ENCODE assay signal across 9 cellular contexts in the genomic region with DNA sequence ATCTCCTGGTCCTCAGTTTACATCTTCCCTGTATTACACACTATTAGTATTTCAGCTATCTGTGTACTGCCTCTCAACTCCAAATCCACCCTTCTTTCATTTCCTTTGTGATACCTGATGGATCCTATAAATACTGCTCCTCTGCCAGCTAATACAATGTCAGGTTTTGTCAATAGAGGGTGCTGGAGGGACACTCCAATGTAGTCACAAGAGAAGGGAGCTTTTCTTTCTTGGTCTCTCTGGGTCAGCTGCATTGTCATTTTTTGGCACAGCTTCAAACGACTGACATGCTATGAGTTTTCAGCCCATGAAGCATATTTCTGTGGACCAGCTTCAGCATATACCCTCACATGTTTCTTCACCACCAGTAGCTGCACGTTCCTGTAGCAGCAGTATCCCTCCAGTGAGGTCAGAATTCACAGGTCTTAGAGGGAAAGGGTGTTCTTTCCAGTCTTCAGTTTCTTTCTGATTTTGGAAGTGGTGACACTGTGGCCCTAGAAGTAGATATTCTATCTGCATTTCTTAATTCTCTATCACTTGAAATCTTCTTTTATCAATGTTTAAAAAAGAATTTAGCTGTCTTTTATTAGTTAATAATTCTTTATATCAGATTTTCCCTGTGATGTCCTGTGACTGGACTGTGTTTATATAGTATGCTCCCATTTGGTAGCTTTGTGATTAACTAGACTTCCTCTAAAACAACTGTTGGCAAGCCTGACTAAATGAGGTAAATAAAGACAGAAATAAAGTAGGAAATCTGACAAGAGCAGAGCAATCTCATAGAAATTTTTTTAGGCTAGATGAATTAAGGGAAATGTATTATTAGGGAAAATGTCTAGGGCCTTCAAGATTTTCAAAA.
A peak's percentile ranks its signal among the peaks of the same experiment; 100 is the strongest.
DNase-seq lines count a peak whose midpoint lies in the region; ATAC-seq and TF ChIP-seq lines count a peak whose summit lies in the region.
"Had no signal": no experiment of that assay in that cellular context is flagged by ENCODE, and none has a peak within 500 bp of the region (broad histone marks: within the 10 kb centered on the region; RNA-seq: fewer than 3 reads in every experiment).

No MANE protein-coding gene starts in this region.

- no peaks in the 10 kb centered on the region for H3K79me2 ChIP-seq in MM.1S (ENCODE audit: low read length)

- H3K36me3 ChIP-seq in MM.1S (replicated peaks; ENCODE audit: insufficient read depth, low read length), result no peaks in the 10 kb centered on the region
- H3K36me3 ChIP-seq in left lung, result no peaks in the 10 kb centered on the region
- H3K36me3 ChIP-seq: BLaER1 had no signal

- no peaks in the 10 kb centered on the region for H3K27me3 ChIP-seq in MM.1S (replicated peaks; ENCODE audit: insufficient read depth, low read length)
- no peaks in the 10 kb centered on the region for H3K27me3 ChIP-seq in left lung
- H3K27me3 ChIP-seq: BLaER1 had no signal

- H3K4me1 ChIP-seq in MM.1S (ENCODE audit: low read length) (no peaks in the 10 kb centered on the region), left lung (no peaks in the 10 kb centered on the region)
- H3K4me1 ChIP-seq: BLaER1 had no signal

- no peaks in the 10 kb centered on the region for H3K36me3 Mint-ChIP-seq in activated CD8-positive, alpha-beta T cell treated with anti-CD3 and anti-CD28 coated beads for 36 hours (ENCODE audit: low read depth)
- no peaks in the 10 kb centered on the region for H3K36me3 Mint-ChIP-seq in activated CD8-positive, alpha-beta T cell treated with anti-CD3 and anti-CD28 coated beads, Interleukin-2, amount 10 ng/mL, durations not matched to agents 7 days and 5 days (ENCODE audit: low read depth)
- H3K36me3 Mint-ChIP-seq in activated CD8-positive, alpha-beta memory T cell treated with anti-CD3 and anti-CD28 coated beads, Interleukin-2, amount 10 ng/mL, durations not matched to agents 7 days and 5 days, result no peaks in the 10 kb centered on the region
- H3K36me3 Mint-ChIP-seq in activated CD4-positive, alpha-beta T cell treated with anti-CD3 and anti-CD28 coated beads, Interleukin-2, amount 10 ng/mL, durations not matched to agents 7 days and 5 days (ENCODE audit: low read depth), result no peaks in the 10 kb centered on the region

- no peak overlapping the region for H3K9ac ChIP-seq in MM.1S (ENCODE audit: low read length)
- H3K9ac ChIP-seq: BLaER1 had no signal

- H4K20me1 ChIP-seq in MM.1S (ENCODE audit: insufficient read depth, low read length), result no peaks in the 10 kb centered on the region
- H4K20me1 ChIP-seq: BLaER1 had no signal

- H3K4me2 ChIP-seq in MM.1S (ENCODE audit: low read depth, low read length), result no peak overlapping the region
- H3K4me2 ChIP-seq: BLaER1 had no signal

- H3K27ac ChIP-seq in MM.1S (ENCODE audit: low read length) (no peak overlapping the region), VCaP (peak overlapping the region; percentile 36; the same call in 1 of the 2 replicates), left lung (no peak overlapping the region)
- H3K27ac ChIP-seq: BLaER1 had no signal

- H3K9me3 Mint-ChIP-seq in activated CD8-positive, alpha-beta T cell treated with anti-CD3 and anti-CD28 coated beads for 36 hours, result peaks cover 7% of the 10 kb centered on the region
- H3K9me3 Mint-ChIP-seq in activated CD8-positive, alpha-beta T cell treated with anti-CD3 and anti-CD28 coated beads, Interleukin-2, amount 10 ng/mL, durations not matched to agents 7 days and 5 days (ENCODE audit: insufficient read depth), result no peaks in the 10 kb centered on the region
- H3K9me3 Mint-ChIP-seq in activated CD8-positive, alpha-beta memory T cell treated with anti-CD3 and anti-CD28 coated beads, Interleukin-2, amount 10 ng/mL, durations not matched to agents 7 days and 5 days (ENCODE audit: low read depth), result peaks cover 3% of the 10 kb centered on the region
- no peaks in the 10 kb centered on the region for H3K9me3 Mint-ChIP-seq in activated CD4-positive, alpha-beta T cell treated with anti-CD3 and anti-CD28 coated beads, Interleukin-2, amount 10 ng/mL, durations not matched to agents 7 days and 5 days

- intact Hi-C loops in activated CD8-positive, alpha-beta T cell treated with anti-CD3 and anti-CD28 coated beads for 36 hours (cut with micrococcal nuclease), result no loop called here
- intact Hi-C loops in left lung (cut with DNase I), result no loop called here

- H3K4me3 ChIP-seq in MM.1S (ENCODE audit: low read length), result no peak overlapping the region
- H3K4me3 ChIP-seq in left lung, result no peak overlapping the region
- H3K4me3 ChIP-seq: BLaER1 had no signal

- H3K9me3 ChIP-seq in MM.1S (replicated peaks; ENCODE audit: insufficient read depth, low read length) (no peaks in the 10 kb centered on the region), left lung (no peaks in the 10 kb centered on the region)
- H3K9me3 ChIP-seq: BLaER1 had no signal

- H3K9me2 ChIP-seq in MM.1S (replicated peaks; ENCODE audit: insufficient read depth, low read length), result no peaks in the 10 kb centered on the region

- CTCF ChIA-PET in activated CD8-positive, alpha-beta T cell treated with anti-CD3 and anti-CD28 coated beads for 36 hours (lab: Charles Lee), result no interaction called here
- CTCF ChIA-PET in activated CD8-positive, alpha-beta T cell treated with anti-CD3 and anti-CD28 coated beads, Interleukin-2, amount 10 ng/mL, durations not matched to agents 7 days and 5 days (lab: Charles Lee), result interaction anchor here (0.6 kb wide), 1 partner anchor 318 kb away, joined by 3 read pairs; no protein-coding TSS in a partner anchor
- CTCF ChIA-PET in activated CD8-positive, alpha-beta memory T cell treated with anti-CD3 and anti-CD28 coated beads, Interleukin-2, amount 10 ng/mL, durations not matched to agents 7 days and 5 days (lab: Charles Lee), result interaction anchor here (1.2 kb wide), 1 partner anchor 14 kb away, joined by 3 read pairs; no protein-coding TSS in a partner anchor
- CTCF ChIA-PET in activated CD4-positive, alpha-beta T cell treated with anti-CD3 and anti-CD28 coated beads, Interleukin-2, amount 10 ng/mL, durations not matched to agents 7 days and 5 days (lab: Charles Lee), result no interaction called here

- ATAC-seq in activated CD8-positive, alpha-beta T cell treated with anti-CD3 and anti-CD28 coated beads for 36 hours, result no peak
- no peak for ATAC-seq in activated CD8-positive, alpha-beta T cell treated with anti-CD3 and anti-CD28 coated beads, Interleukin-2, amount 10 ng/mL, durations not matched to agents 7 days and 5 days
- peak; percentile 59 for ATAC-seq in left lung
- no peak for ATAC-seq in activated CD8-positive, alpha-beta memory T cell treated with anti-CD3 and anti-CD28 coated beads, Interleukin-2, amount 10 ng/mL, durations not matched to agents 7 days and 5 days

- no peak overlapping the region for H3K27ac Mint-ChIP-seq in activated CD8-positive, alpha-beta T cell treated with anti-CD3 and anti-CD28 coated beads for 36 hours
- no peak overlapping the region for H3K27ac Mint-ChIP-seq in activated CD8-positive, alpha-beta T cell treated with anti-CD3 and anti-CD28 coated beads, Interleukin-2, amount 10 ng/mL, durations not matched to agents 7 days and 5 days
- H3K27ac Mint-ChIP-seq in activated CD8-positive, alpha-beta memory T cell treated with anti-CD3 and anti-CD28 coated beads, Interleukin-2, amount 10 ng/mL, durations not matched to agents 7 days and 5 days, result no peak overlapping the region
- no peak overlapping the region for H3K27ac Mint-ChIP-seq in activated CD4-positive, alpha-beta T cell treated with anti-CD3 and anti-CD28 coated beads, Interleukin-2, amount 10 ng/mL, durations not matched to agents 7 days and 5 days

- H3F3A ChIP-seq in MM.1S (ENCODE audit: insufficient read depth, low read length), result no peaks in the 10 kb centered on the region

- no peaks in the 10 kb centered on the region for H3K4me1 Mint-ChIP-seq in activated CD8-positive, alpha-beta T cell treated with anti-CD3 and anti-CD28 coated beads for 36 hours (ENCODE audit: low read depth)
- no peaks in the 10 kb centered on the region for H3K4me1 Mint-ChIP-seq in activated CD8-positive, alpha-beta T cell treated with anti-CD3 and anti-CD28 coated beads, Interleukin-2, amount 10 ng/mL, durations not matched to agents 7 days and 5 days (ENCODE audit: low read depth)
- H3K4me1 Mint-ChIP-seq in activated CD8-positive, alpha-beta memory T cell treated with anti-CD3 and anti-CD28 coated beads, Interleukin-2, amount 10 ng/mL, durations not matched to agents 7 days and 5 days, result no peaks in the 10 kb centered on the region
- no peaks in the 10 kb centered on the region for H3K4me1 Mint-ChIP-seq in activated CD4-positive, alpha-beta T cell treated with anti-CD3 and anti-CD28 coated beads, Interleukin-2, amount 10 ng/mL, durations not matched to agents 7 days and 5 days

- 0 out of 2 replicates have a peak overlapping the region, but pooled peaks have one; percentile 52 for H2AFZ ChIP-seq in MM.1S (ENCODE audit: low read length)

- no peaks in the 10 kb centered on the region for H3K27me3 Mint-ChIP-seq in activated CD8-positive, alpha-beta T cell treated with anti-CD3 and anti-CD28 coated beads for 36 hours
- H3K27me3 Mint-ChIP-seq in activated CD8-positive, alpha-beta T cell treated with anti-CD3 and anti-CD28 coated beads, Interleukin-2, amount 10 ng/mL, durations not matched to agents 7 days and 5 days (ENCODE audit: low read depth), result no peaks in the 10 kb centered on the region
- H3K27me3 Mint-ChIP-seq in activated CD8-positive, alpha-beta memory T cell treated with anti-CD3 and anti-CD28 coated beads, Interleukin-2, amount 10 ng/mL, durations not matched to agents 7 days and 5 days, result no peaks in the 10 kb centered on the region
- H3K27me3 Mint-ChIP-seq in activated CD4-positive, alpha-beta T cell treated with anti-CD3 and anti-CD28 coated beads, Interleukin-2, amount 10 ng/mL, durations not matched to agents 7 days and 5 days, result no peaks in the 10 kb centered on the region

- peak; percentile 1 for DNase-seq in activated CD8-positive, alpha-beta T cell treated with anti-CD3 and anti-CD28 coated beads for 36 hours
- DNase-seq in activated CD8-positive, alpha-beta T cell treated with anti-CD3 and anti-CD28 coated beads, Interleukin-2, amount 10 ng/mL, durations not matched to agents 7 days and 5 days, result no peak
- peak; percentile 74 for DNase-seq in MM.1S
- no peak for DNase-seq in left lung
- DNase-seq in central memory CD4-positive, alpha-beta T cell, result no peak
- DNase-seq in activated CD8-positive, alpha-beta memory T cell treated with anti-CD3 and anti-CD28 coated beads, Interleukin-2, amount 10 ng/mL, durations not matched to agents 7 days and 5 days, result no peak
- DNase-seq in activated CD4-positive, alpha-beta T cell treated with anti-CD3 and anti-CD28 coated beads, Interleukin-2, amount 10 ng/mL, durations not matched to agents 7 days and 5 days, result no peak

- POLR2A ChIA-PET in activated CD8-positive, alpha-beta T cell treated with anti-CD3 and anti-CD28 coated beads for 36 hours (lab: Charles Lee), result no interaction called here
- POLR2A ChIA-PET in activated CD8-positive, alpha-beta T cell treated with anti-CD3 and anti-CD28 coated beads, Interleukin-2, amount 10 ng/mL, durations not matched to agents 7 days and 5 days (lab: Charles Lee), result no interaction called here
- POLR2A ChIA-PET in activated CD4-positive, alpha-beta T cell treated with anti-CD3 and anti-CD28 coated beads, Interleukin-2, amount 10 ng/mL, durations not matched to agents 7 days and 5 days (lab: Charles Lee), result no interaction called here

- H3K4me3 Mint-ChIP-seq in activated CD8-positive, alpha-beta T cell treated with anti-CD3 and anti-CD28 coated beads for 36 hours, result no peak overlapping the region
- H3K4me3 Mint-ChIP-seq in activated CD8-positive, alpha-beta T cell treated with anti-CD3 and anti-CD28 coated beads, Interleukin-2, amount 10 ng/mL, durations not matched to agents 7 days and 5 days, result no peak overlapping the region
- H3K4me3 Mint-ChIP-seq in activated CD8-positive, alpha-beta memory T cell treated with anti-CD3 and anti-CD28 coated beads, Interleukin-2, amount 10 ng/mL, durations not matched to agents 7 days and 5 days, result no peak overlapping the region
- no peak overlapping the region for H3K4me3 Mint-ChIP-seq in activated CD4-positive, alpha-beta T cell treated with anti-CD3 and anti-CD28 coated beads, Interleukin-2, amount 10 ng/mL, durations not matched to agents 7 days and 5 days

- TF ChIP-seq CTCF in activated CD8-positive, alpha-beta T cell treated with anti-CD3 and anti-CD28 coated beads for 36 hours (IDR thresholded peaks at IDR 0.05), result no peak
- TF ChIP-seq CTCF in MM.1S (IDR thresholded peaks at IDR 0.05; ENCODE audit: low read length), result peak; percentile 76
- peak; percentile 93 for TF ChIP-seq CTCF in VCaP (conservative IDR thresholded peaks at IDR 0.05)
- no peak for TF ChIP-seq CTCF in left lung (IDR thresholded peaks at IDR 0.05)

Comparison
In these comparisons a context has a peak if more than half of its experiments do, and no peak if none do; other contexts are left out.
1. DNase-seq: peak in activated CD8-positive, alpha-beta T cell treated with anti-CD3 and anti-CD28 coated beads for 36 hours (single experiment) and MM.1S (single experiment); none in activated CD8-positive, alpha-beta T cell treated with anti-CD3 and anti-CD28 coated beads, Interleukin-2, amount 10 ng/mL, durations not matched to agents 7 days and 5 days (single experiment), left lung (0 of 2), central memory CD4-positive, alpha-beta T cell (single experiment), activated CD8-positive, alpha-beta memory T cell treated with anti-CD3 and anti-CD28 coated beads, Interleukin-2, amount 10 ng/mL, durations not matched to agents 7 days and 5 days (single experiment) and activated CD4-positive, alpha-beta T cell treated with anti-CD3 and anti-CD28 coated beads, Interleukin-2, amount 10 ng/mL, durations not matched to agents 7 days and 5 days (single experiment).
2. CTCF ChIA-PET loops: an anchor here in activated CD8-positive, alpha-beta T cell treated with anti-CD3 and anti-CD28 coated beads, Interleukin-2, amount 10 ng/mL, durations not matched to agents 7 days and 5 days (0.6 kb wide) and activated CD8-positive, alpha-beta memory T cell treated with anti-CD3 and anti-CD28 coated beads, Interleukin-2, amount 10 ng/mL, durations not matched to agents 7 days and 5 days (1.2 kb wide); none called in activated CD8-positive, alpha-beta T cell treated with anti-CD3 and anti-CD28 coated beads for 36 hours and activated CD4-positive, alpha-beta T cell treated with anti-CD3 and anti-CD28 coated beads, Interleukin-2, amount 10 ng/mL, durations not matched to agents 7 days and 5 days.
3. CTCF ChIP-seq: peak in MM.1S (single experiment) and VCaP (single experiment); none in activated CD8-positive, alpha-beta T cell treated with anti-CD3 and anti-CD28 coated beads for 36 hours (single experiment) and left lung (0 of 2).